ENCODE assay signal across 9 cellular contexts in genomic region chr16:2981177-2981898, GRCh38. TPM values are rescaled to one million over a fixed set of nuclear protein-coding genes. Genes with fewer than 3 reads are reported as not detected.
DNase-seq lines count a peak whose midpoint lies in the region; ATAC-seq and TF ChIP-seq lines count a peak whose summit lies in the region.
"Had no signal": no experiment of that assay in that cellular context is flagged by ENCODE, and none has a peak within 500 bp of the region (broad histone marks: within the 10 kb centered on the region; RNA-seq: fewer than 3 reads in every experiment).

No MANE protein-coding gene starts in this region.

- H4K91ac ChIP-seq in mesenchymal stem cell (ENCODE audit: low read length): no peak overlapping the region

- peak overlapping the region in 1 of 2 experiments; percentile 91 for H3K4me3 ChIP-seq in mesenchymal stem cell (ENCODE audit: insufficient read depth in 1 of 2, low read depth in 1 of 2, low read length in 2 of 2)

- H3K14ac ChIP-seq in mesenchymal stem cell (ENCODE audit: low read length in 2 of 2): no peak overlapping the region

- H3K36me3 ChIP-seq in mesenchymal stem cell (ENCODE audit: control insufficient read depth in 1 of 2, insufficient read depth in 2 of 2, low read depth in 1 of 2, low read length in 2 of 2): peaks cover 0 to 12% of the 10 kb centered on the region in 2 experiments

- no peak for TF ChIP-seq CTCF in 22Rv1 (IDR thresholded peaks at IDR 0.05)

- peak overlapping the region in 1 of 2 experiments; percentile 50 for H3K18ac ChIP-seq in mesenchymal stem cell (ENCODE audit: low read depth in 1 of 2, low read length in 2 of 2)

- H3K4me2 ChIP-seq in mesenchymal stem cell (ENCODE audit: low read length, poor library complexity, severe bottlenecking): peak overlapping the region; percentile 96

- no peak overlapping the region for H3K23ac ChIP-seq in mesenchymal stem cell (ENCODE audit: low read length in 2 of 2)

- H3K27ac ChIP-seq in 22Rv1: peak overlapping the region; percentile 99
- H3K27ac ChIP-seq in mesenchymal stem cell (ENCODE audit: low read length, poor library complexity, severe bottlenecking): no peak overlapping the region

- no peaks in the 10 kb centered on the region for H3K27me3 Mint-ChIP-seq in activated naive CD8-positive, alpha-beta T cell treated with anti-CD3 and anti-CD28 coated beads, Interleukin-2, amount 50 U/mL, for 24 hours

- peaks cover 20% of the 10 kb centered on the region for H3K79me1 ChIP-seq in mesenchymal stem cell (replicated peaks; ENCODE audit: low read length, poor library complexity, severe bottlenecking)

- H2AK5ac ChIP-seq in mesenchymal stem cell (ENCODE audit: low read length, severe bottlenecking): no peak overlapping the region

- peak overlapping the region; percentile 86 for H3K4me3 Mint-ChIP-seq in activated naive CD8-positive, alpha-beta T cell treated with anti-CD3 and anti-CD28 coated beads, Interleukin-2, amount 50 U/mL, for 24 hours

- peak overlapping the region in 1 of 2 experiments; percentile 11 for H2BK12ac ChIP-seq in mesenchymal stem cell (ENCODE audit: low read length in 2 of 2)

- H3K27ac Mint-ChIP-seq in activated naive CD8-positive, alpha-beta T cell treated with anti-CD3 and anti-CD28 coated beads, Interleukin-2, amount 50 U/mL, for 24 hours: peak overlapping the region; percentile 81

- peaks cover 0 to 4% of the 10 kb centered on the region in 2 experiments for H3K27me3 ChIP-seq in mesenchymal stem cell (ENCODE audit: control insufficient read depth in 1 of 2, insufficient read depth in 1 of 2, low read length in 2 of 2)

- no peak overlapping the region for H2BK120ac ChIP-seq in mesenchymal stem cell (ENCODE audit: low read depth, low read length)

- H3K4me1 Mint-ChIP-seq in activated naive CD8-positive, alpha-beta T cell treated with anti-CD3 and anti-CD28 coated beads, Interleukin-2, amount 50 U/mL, for 24 hours: peaks cover 18% of the 10 kb centered on the region

- no peak overlapping the region for H2BK15ac ChIP-seq in mesenchymal stem cell (ENCODE audit: low read depth, poor library complexity, severe bottlenecking)

- peaks cover 29% of the 10 kb centered on the region for H3K4me1 ChIP-seq in mesenchymal stem cell (ENCODE audit: control insufficient read depth, insufficient read depth, low read depth, low read length)

- H2AFZ ChIP-seq in mesenchymal stem cell (ENCODE audit: low read depth, low read length): no peak overlapping the region

- no peaks in the 10 kb centered on the region for H3K9me3 ChIP-seq in mesenchymal stem cell (ENCODE audit: control insufficient read depth, low read length)

- H3K4ac ChIP-seq in mesenchymal stem cell (ENCODE audit: low read depth in 1 of 2, low read length in 2 of 2): peak overlapping the region in 1 of 2 experiments; percentile 13

- peak overlapping the region; percentile 98 for H3K9ac ChIP-seq in mesenchymal stem cell (ENCODE audit: low read length)

- peaks cover 13% of the 10 kb centered on the region for H3K36me3 Mint-ChIP-seq in activated naive CD8-positive, alpha-beta T cell treated with anti-CD3 and anti-CD28 coated beads, Interleukin-2, amount 50 U/mL, for 24 hours (ENCODE audit: low read depth)

- ATAC-seq in HG02759 (IDR thresholded peaks at IDR 0.05; ENCODE audit: unreplicated experiment) (peak; percentile 1), HG02798 (IDR thresholded peaks at IDR 0.05; ENCODE audit: poor library complexity, unreplicated experiment) (no peak)
- ATAC-seq in activated naive CD8-positive, alpha-beta T cell treated with anti-CD3 and anti-CD28 coated beads, Interleukin-2, amount 50 U/mL, for 24 hours: no peak

- peak overlapping the region; percentile 100 for H4K8ac ChIP-seq in mesenchymal stem cell (ENCODE audit: low read length)

- WGBS in mesenchymal stem cell: 44% methylated on average over 26 of the region's 33 CpGs

- H2BK5ac ChIP-seq in mesenchymal stem cell (ENCODE audit: low read depth, low read length, poor library complexity, severe bottlenecking): no peak overlapping the region

- H3K9me3 Mint-ChIP-seq in activated naive CD8-positive, alpha-beta T cell treated with anti-CD3 and anti-CD28 coated beads, Interleukin-2, amount 50 U/mL, for 24 hours: no peaks in the 10 kb centered on the region

- DNase-seq in activated naive CD8-positive, alpha-beta T cell treated with anti-CD3 and anti-CD28 coated beads, Interleukin-2, amount 50 U/mL, for 24 hours: no peak
- DNase-seq in mesenchymal stem cell (peak; percentile 28), foreskin melanocyte (no peak), NCI-H1930 (lab: John Stamatoyannopoulos, UW) (no peak), AML-193 (lab: John Stamatoyannopoulos, UW) (no peak)
- DNase-seq: activated gamma-delta T cell treated with Interleukin-2 at 50 U/mL for 16 hours had no signal

RNA-seq across cellular contexts. Expression of gene PKMYT1, which starts 1.1 kb away (rescaled TPM):
- polyA plus RNA-seq in mesenchymal stem cell (2013, experiment 1 of 2): 7.7 TPM
- 7.0 TPM for polyA plus RNA-seq in mesenchymal stem cell (2013, experiment 2 of 2)

RNA-seq across cellular contexts. Expression of gene PAQR4, which starts 12.2 kb away (rescaled TPM):
- 4.9 TPM for polyA plus RNA-seq in mesenchymal stem cell (2013, experiment 1 of 2)
- 4.8 TPM for polyA plus RNA-seq in mesenchymal stem cell (2013, experiment 2 of 2)

RNA-seq across cellular contexts. Expression of gene KREMEN2, which starts 17.3 kb away (rescaled TPM):
- polyA plus RNA-seq in mesenchymal stem cell (2013, experiment 1 of 2): not detected
- 0.01 TPM for polyA plus RNA-seq in mesenchymal stem cell (2013, experiment 2 of 2)

RNA-seq across cellular contexts. Expression of gene CLDN9, which starts 31.4 kb away (rescaled TPM):
- not detected for polyA plus RNA-seq in mesenchymal stem cell (2013, experiment 1 of 2)
- not detected for polyA plus RNA-seq in mesenchymal stem cell (2013, experiment 2 of 2)

RNA-seq across cellular contexts. Expression of gene CLDN6, which starts 36.6 kb away (rescaled TPM):
- 0.04 TPM for polyA plus RNA-seq in mesenchymal stem cell (2013, experiment 1 of 2)
- polyA plus RNA-seq in mesenchymal stem cell (2013, experiment 2 of 2): 0.14 TPM
